8 cellular contexts compared by ENCODE assay signal in genomic region chr17:42288985-42289862, GRCh38. TPM values are rescaled to one million over a fixed set of nuclear protein-coding genes. Genes with fewer than 3 reads are reported as not detected.
A peak's percentile ranks its signal among the peaks of the same experiment; 100 is the strongest.
DNase-seq lines count a peak whose midpoint lies in the region; ATAC-seq and TF ChIP-seq lines count a peak whose summit lies in the region.

No MANE protein-coding gene starts in this region.

- no peaks in the 10 kb centered on the region for H3K79me2 ChIP-seq in SK-N-SH (ENCODE audit: insufficient read depth)

- H3K4me3 ChIP-seq in Panc1 (ENCODE audit: low read depth in 2 of 2, low read length in 2 of 2) (peak overlapping the region; percentile 18 to 41; a peak in 3 of 4 replicates), adipocyte (ENCODE audit: low read length) (peak overlapping the region; percentile 81), left lung (peak overlapping the region; percentile 65 to 79), SK-N-SH (ENCODE audit: low read depth in 2 of 2, low read length in 1 of 2) (no peak overlapping the region)

- TF ChIP-seq EP300 in SK-N-SH (IDR thresholded peaks at IDR 0.05; ENCODE audit: borderline replicate concordance in 1 of 2, low read depth in 1 of 2, low read length in 1 of 2), result no peak

- H3K4me1 ChIP-seq in Panc1 (ENCODE audit: control insufficient read depth, insufficient read depth, low read length), result peaks cover 25% of the 10 kb centered on the region
- peaks cover 52% of the 10 kb centered on the region for H3K4me1 ChIP-seq in adipocyte (ENCODE audit: control insufficient read depth, insufficient read depth, low read length)
- peaks cover 16 to 74% of the 10 kb centered on the region in 2 donors for H3K4me1 ChIP-seq in left lung
- peaks cover 0 to 7% of the 10 kb centered on the region in 2 experiments; a peak in 1 of 4 replicates for H3K4me1 ChIP-seq in SK-N-SH (ENCODE audit: control insufficient read depth in 1 of 2, insufficient read depth in 2 of 2, low read depth in 1 of 2, low read length in 1 of 2)

- intact Hi-C loops in Panc1 (cut with micrococcal nuclease; ENCODE audit: unreplicated experiment) (no loop called here), left lung (cut with DNase I) (no loop called here)

- H3K27me3 ChIP-seq in Panc1 (ENCODE audit: control insufficient read depth, insufficient read depth, low read length) (no peaks in the 10 kb centered on the region), adipocyte (replicated peaks; ENCODE audit: control insufficient read depth, insufficient read depth, low read length) (no peaks in the 10 kb centered on the region), left lung (no peaks in the 10 kb centered on the region), SK-N-SH (ENCODE audit: insufficient read depth) (no peaks in the 10 kb centered on the region)

- no TSS peak for BruUV-seq in Panc1 (replicated peaks; lab: Mats Ljungman, UMichigan)

- in situ Hi-C loops in Panc1 (cut with HindIII; ENCODE audit: low pct_unique_long_range_greater_than_20kb, low sequenced_read_pairs), result no loop called here

- no peaks in the 10 kb centered on the region for H3K9me3 ChIP-seq in Panc1 (ENCODE audit: control insufficient read depth, insufficient read depth, low read depth, low read length)
- H3K9me3 ChIP-seq in adipocyte (ENCODE audit: control insufficient read depth, low read length), result no peaks in the 10 kb centered on the region
- H3K9me3 ChIP-seq in left lung, result no peaks in the 10 kb centered on the region
- H3K9me3 ChIP-seq in SK-N-SH, result no peaks in the 10 kb centered on the region

- peaks cover 4% of the 10 kb centered on the region for H3F3A ChIP-seq in SK-N-SH (replicated peaks; ENCODE audit: insufficient read depth)

- H4K20me1 ChIP-seq in SK-N-SH (ENCODE audit: insufficient read depth), result no peaks in the 10 kb centered on the region

- 95% methylated on average over 8 of the region's 32 CpGs for WGBS in SK-N-SH (ENCODE audit: low lambda C conversion rate)

- peak overlapping the region; percentile 68 for H3K27ac ChIP-seq in Panc1 (ENCODE audit: low read length)
- peak overlapping the region; percentile 90 to 95 for H3K27ac ChIP-seq in left lung
- no peak overlapping the region for H3K27ac ChIP-seq in SK-N-SH (ENCODE audit: low read depth in 2 of 2, low read length in 1 of 2)

- ATAC-seq in GM18511 (IDR thresholded peaks at IDR 0.05; ENCODE audit: unreplicated experiment) (peak; percentile 22), Panc1 (no peak), left lung (peak; percentile 7)

- DNase-seq in Panc1 (ENCODE audit: low read depth, low spot score), result no peak
- DNase-seq in adipocyte (ENCODE audit: low read depth), result no peak
- peak; percentile 55 to 88 for DNase-seq in left lung
- peak; percentile 44 to 63 for DNase-seq in stimulated activated CD8-positive, alpha-beta memory T cell treated with anti-CD3 and anti-CD28 coated beads, Interleukin-15, amount 100 ng/mL, for 4 hours (ENCODE audit: low read depth in 2 of 2)
- no peak for DNase-seq in SW 1271 (lab: John Stamatoyannopoulos, UW)
- no peak for DNase-seq in SK-N-SH
- DNase-seq in midbrain (lab: John Stamatoyannopoulos, UW), result no peak

- CTCF ChIA-PET in Panc1 (lab: Charles Lee) (no interaction called here), SK-N-SH (lab: Yijun Ruan, JAX) (interaction anchor here (1.3 to 2.1 kb wide), 4 partner anchors 9 to 33 kb away, joined by 3 to 5 read pairs (median 5); no protein-coding TSS in a partner anchor)

- no peak for TF ChIP-seq RAD21 in SK-N-SH (IDR thresholded peaks at IDR 0.05; ENCODE audit: low read length)

- no peak overlapping the region for H2AFZ ChIP-seq in SK-N-SH (ENCODE audit: low read depth)

- TF ChIP-seq CTCF in Panc1 (IDR thresholded peaks at IDR 0.05) (no peak), left lung (IDR thresholded peaks at IDR 0.05) (no peak), SK-N-SH (IDR thresholded peaks at IDR 0.05) (no peak)

- POLR2A ChIA-PET in Panc1 (lab: Charles Lee), result no interaction called here
- POLR2A ChIA-PET in SK-N-SH (lab: Yijun Ruan, JAX), result no interaction called here

- H3K9ac ChIP-seq in adipocyte (ENCODE audit: low read length), result peak overlapping the region; percentile 94
- H3K9ac ChIP-seq in SK-N-SH, result no peak overlapping the region

- H3K36me3 ChIP-seq in Panc1 (ENCODE audit: control insufficient read depth, insufficient read depth, low read length) (no peaks in the 10 kb centered on the region), adipocyte (ENCODE audit: control insufficient read depth, insufficient read depth, low read length, severe bottlenecking) (peaks cover 11% of the 10 kb centered on the region), left lung (peaks cover 0 to 31% of the 10 kb centered on the region in 2 donors), SK-N-SH (replicated peaks in 1 of 2; ENCODE audit: control insufficient read depth in 1 of 2, insufficient read depth in 2 of 2, low read length in 1 of 2) (no peaks in the 10 kb centered on the region)

- no peak overlapping the region for H3K4me2 ChIP-seq in SK-N-SH

- H3K9me2 ChIP-seq in SK-N-SH, result no peaks in the 10 kb centered on the region

TF ChIP-seq in SK-N-SH, 30 proteins besides CTCF, POLR2A, EP300 and RAD21:
- TF ChIP-seq GABPA (IDR thresholded peaks at IDR 0.05; ENCODE audit: low read depth), result no peak

RNA-seq across cellular contexts. Expression of gene STAT5A, which starts 0.9 kb away (rescaled TPM):
- 26.7 TPM for total RNA-seq in Panc1 (2021; ENCODE audit: unreplicated experiment)
- polyA plus RNA-seq in Panc1 (2012; ENCODE audit: insufficient read length), result 37.3 TPM
- total RNA-seq in left lung, result 10 to 100 TPM; 29.3 to 47.4 TPM
- polyA plus RNA-seq in SK-N-SH (2012; rRNA removed), result 1.4 and 2.3 TPM in 2 replicates
- 0.85 and 1.7 TPM in 2 replicates for polyA plus RNA-seq in SK-N-SH (2012; cell fraction: cytosol; rRNA removed)
- polyA plus RNA-seq in SK-N-SH (2012; cell fraction: nucleus; rRNA removed), result 5.1 and 5.8 TPM in 2 replicates

RNA-seq across cellular contexts. Expression of gene STAT5B, which starts 13.0 kb away (rescaled TPM):
- total RNA-seq in Panc1 (2021; ENCODE audit: unreplicated experiment) (102 TPM), left lung (10 to 100 TPM; 41.5 to 70.9 TPM)
- polyA plus RNA-seq in Panc1 (2012; ENCODE audit: insufficient read length), result 66.5 TPM
- polyA plus RNA-seq in SK-N-SH (2012; rRNA removed), result 23.6 and 27.7 TPM in 2 replicates
- polyA plus RNA-seq in SK-N-SH (2012; cell fraction: cytosol; rRNA removed), result 12.5 and 15.6 TPM in 2 replicates
- 64.3 and 77.5 TPM in 2 replicates for polyA plus RNA-seq in SK-N-SH (2012; cell fraction: nucleus; rRNA removed)

Comparison
In these comparisons a context has a peak if more than half of its experiments do, and no peak if none do; other contexts are left out.
1. DNase-seq: peak in left lung (2 of 2) and stimulated activated CD8-positive, alpha-beta memory T cell treated with anti-CD3 and anti-CD28 coated beads, Interleukin-15, amount 100 ng/mL, for 4 hours (2 of 2); none in Panc1 (single experiment), adipocyte (single experiment), SW 1271 (0 of 2), SK-N-SH (single experiment) and midbrain (single experiment).
2. H3K27ac ChIP-seq: peak in Panc1 (single experiment) and left lung (2 of 2); none in SK-N-SH (0 of 2).
3. H3K4me3 ChIP-seq: peak in Panc1 (2 of 2), adipocyte (single experiment) and left lung (2 of 2); none in SK-N-SH (0 of 2).